ENCODE assay signal across 8 cellular contexts in genomic region chr6:57793398-57793762, GRCh38.
DNase-seq lines count a peak whose midpoint lies in the region; ATAC-seq and TF ChIP-seq lines count a peak whose summit lies in the region.
"Not testable (repeated sequence)": the region's sequence is repeated elsewhere in the genome, so short reads cannot be mapped to it uniquely, and the experiment has no call there.

No MANE protein-coding gene starts in this region.

- POLR2A ChIA-PET in WTC11 (lab: Charles Lee) = not testable (repeated sequence)

- not testable (repeated sequence) for H3K4me1 ChIP-seq in HUES64 (ENCODE audit: insufficient read depth, low read length); iPS-15b (ENCODE audit: control insufficient read depth, insufficient read depth, low read length); neural progenitor cell

- not testable (repeated sequence) for TF ChIP-seq CTCF in WTC11 (IDR thresholded peaks at IDR 0.05); choroid plexus epithelial cell (conservative IDR thresholded peaks at IDR 0.05; ENCODE audit: low read depth, low read length); neural progenitor cell (IDR thresholded peaks at IDR 0.05)

- H3K27me3 ChIP-seq in HUES64 (ENCODE audit: insufficient read depth, low read length) = peaks cover 59% of the 10 kb centered on the region
- H3K27me3 ChIP-seq in iPS-15b (ENCODE audit: control insufficient read depth, insufficient read depth, low read length) = peaks cover 22% of the 10 kb centered on the region
- H3K27me3 ChIP-seq in neural progenitor cell = peaks cover 76% of the 10 kb centered on the region

- H3K4me3 Mint-ChIP-seq in WTC11 (peak overlapping the region; percentile 75), neural progenitor cell (peak overlapping the region; percentile 52)

- H3F3A ChIP-seq in neural progenitor cell (ENCODE audit: low read depth) = not testable (repeated sequence)

- ATAC-seq in GM18907 (IDR thresholded peaks at IDR 0.05; ENCODE audit: unreplicated experiment) (peak; percentile 28), HG02642 (IDR thresholded peaks at IDR 0.05; ENCODE audit: poor library complexity, unreplicated experiment) (peak; percentile 15), WTC11 (peak; percentile 92)

- DNase-seq in DMS 273 (lab: John Stamatoyannopoulos, UW; ENCODE audit: unreplicated experiment) (peak; percentile 50), WTC11 (ENCODE audit: low spot score) (peak; percentile 53), choroid plexus epithelial cell (ENCODE audit: low read depth) (peak; percentile 16)
- DNase-seq in neural progenitor cell (ENCODE audit: low spot score) = not testable (repeated sequence)

- 60% methylated on average over 9 of the region's 9 CpGs for WGBS in HUES64

- H3K9ac ChIP-seq in HUES64 (ENCODE audit: low read depth, low read length); iPS-15b (ENCODE audit: low read depth, low read length); neural progenitor cell: not testable (repeated sequence)

- CTCF ChIA-PET in WTC11 (lab: Charles Lee) = not testable (repeated sequence)

- not testable (repeated sequence) for H3K36me3 ChIP-seq in HUES64 (ENCODE audit: insufficient read depth, low read length); iPS-15b (ENCODE audit: control insufficient read depth, insufficient read depth, low read length); neural progenitor cell

- H3K9me3 ChIP-seq in HUES64 (ENCODE audit: insufficient read depth, low read depth, low read length); iPS-15b (ENCODE audit: control insufficient read depth, insufficient read depth, low read length); neural progenitor cell (ENCODE audit: low read depth): not testable (repeated sequence)

- not testable (repeated sequence) for H3K9me3 Mint-ChIP-seq in WTC11, neural progenitor cell

- peak overlapping the region; percentile 60 for H3K4me2 ChIP-seq in neural progenitor cell

- not testable (repeated sequence) for H3K4me1 Mint-ChIP-seq in WTC11, neural progenitor cell

- H3K79me2 ChIP-seq in neural progenitor cell (ENCODE audit: low read depth) = not testable (repeated sequence)

- H3K36me3 Mint-ChIP-seq in WTC11, neural progenitor cell: not testable (repeated sequence)

- not testable (repeated sequence) for H2AFZ ChIP-seq in neural progenitor cell (replicated peaks)

- H3K4me3 ChIP-seq in HUES64 (ENCODE audit: low read length) (peak overlapping the region; percentile 63), iPS-15b (ENCODE audit: low read depth, low read length) (peak overlapping the region; percentile 55)
- H3K4me3 ChIP-seq in choroid plexus epithelial cell (ENCODE audit: low read depth, low read length); neural progenitor cell: not testable (repeated sequence)

- H3K27me3 Mint-ChIP-seq in WTC11 (ENCODE audit: low read depth) (peaks cover 70% of the 10 kb centered on the region), neural progenitor cell (ENCODE audit: insufficient read depth, low read depth) (peaks cover 28% of the 10 kb centered on the region)

- not testable (repeated sequence) for H3K27ac ChIP-seq in HUES64 (ENCODE audit: low read depth, low read length); neural progenitor cell

- H3K27ac Mint-ChIP-seq in WTC11, neural progenitor cell: not testable (repeated sequence)

- not testable (repeated sequence) for H4K20me1 ChIP-seq in neural progenitor cell (ENCODE audit: low read depth)

Comparison
In these comparisons a context has a peak if more than half of its experiments do, and no peak if none do; other contexts are left out.
1. ATAC-seq: peak in every context shown above with its lines; median percentile 92 in WTC11; 28 in GM18907; 15 in HG02642.